22 cellular contexts compared by ENCODE assay signal in the genomic region with DNA sequence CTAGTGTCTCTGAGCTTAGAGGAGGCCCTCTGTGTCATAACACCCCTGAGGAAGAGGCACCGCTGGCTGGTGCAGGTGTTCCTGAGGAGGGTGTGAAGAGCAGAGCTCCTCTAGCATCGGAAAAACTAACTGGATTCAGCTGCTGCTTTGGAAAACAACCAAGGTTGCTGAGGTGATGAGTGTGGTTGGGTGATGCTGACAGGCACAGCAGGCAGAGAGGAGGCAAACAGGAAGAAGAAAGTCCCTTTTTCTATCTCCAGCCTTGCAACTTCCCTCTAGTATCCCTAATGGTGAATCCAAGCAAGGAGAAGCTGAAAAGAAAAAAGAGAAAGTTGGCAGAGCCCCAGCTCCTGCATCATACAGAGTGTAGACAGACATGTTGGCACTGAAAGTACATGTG. TPM values are rescaled to one million over a fixed set of nuclear protein-coding genes. Genes with fewer than 3 reads are reported as not detected.
DNase-seq lines count a peak whose midpoint lies in the region; ATAC-seq and TF ChIP-seq lines count a peak whose summit lies in the region.
"Had no signal": no experiment of that assay in that cellular context is flagged by ENCODE, and none has a peak within 500 bp of the region (broad histone marks: within the 10 kb centered on the region; RNA-seq: fewer than 3 reads in every experiment).

No MANE protein-coding gene starts in this region.

- H3K27ac ChIP-seq in GM23248, result peak overlapping the region; percentile 49; the same call in 1 of the 2 replicates
- H3K27ac ChIP-seq in SJSA1, result peak overlapping the region; percentile 76

- CTCF ChIA-PET in activated CD8-positive, alpha-beta T cell treated with anti-CD3 and anti-CD28 coated beads, Interleukin-2, amount 10 ng/mL, durations not matched to agents 7 days and 5 days (lab: Charles Lee), result no interaction called here

- no peak overlapping the region for H3K4me3 Mint-ChIP-seq in activated CD8-positive, alpha-beta T cell treated with anti-CD3 and anti-CD28 coated beads, Interleukin-2, amount 10 ng/mL, durations not matched to agents 7 days and 5 days
- H3K4me3 Mint-ChIP-seq: type B pancreatic cell, WTC11 had no signal

- in situ Hi-C loops in ACHN (cut with HindIII; ENCODE audit: low pct_ligation_motif_present, low pct_unique_long_range_greater_than_20kb, low sequenced_read_pairs), result no loop called here
- in situ Hi-C loops in GM23248 (cut with MboI), result no loop called here

- peak overlapping the region; percentile 44 for H3K4me2 ChIP-seq in GM23248 (ENCODE audit: unreplicated experiment)

- H3K9me3 Mint-ChIP-seq in activated CD8-positive, alpha-beta T cell treated with anti-CD3 and anti-CD28 coated beads, Interleukin-2, amount 10 ng/mL, durations not matched to agents 7 days and 5 days (ENCODE audit: insufficient read depth), result no peaks in the 10 kb centered on the region
- H3K9me3 Mint-ChIP-seq: type B pancreatic cell, WTC11 had no signal

- 9 to 13% methylated on average over 2 of the region's 2 CpGs for WGBS in GM23248 (ENCODE audit: low coverage in 1 of 2, low lambda C conversion rate in 2 of 2, missing lambda C conversion rate in 2 of 2), 2 experiments

- DNase-seq in ACHN (peak; percentile 83), GM23248 (peak; percentile 52), SJSA1 (ENCODE audit: low read depth in 1 of 2, low spot score in 2 of 2) (peak; percentile 48 to 54), foreskin fibroblast (peak; percentile 48 to 65)
- DNase-seq in activated CD8-positive, alpha-beta T cell treated with anti-CD3 and anti-CD28 coated beads, Interleukin-2, amount 10 ng/mL, durations not matched to agents 7 days and 5 days, result no peak
- DNase-seq: activated gamma-delta T cell, anterior cingulate cortex, dermis blood vessel endothelial cell, hypothalamus, left colon, MM.1S, NCI-H2029 treated with DMSO at 0.1 percent for 48 hours, NCI-H526 treated with DMSO at 0.1 percent for 48 hours, SW 1271 had no signal

- H3K4me3 ChIP-seq in GM23248 (no peak overlapping the region), SJSA1 (peak overlapping the region; percentile 10; the same call in 1 of the 2 replicates), foreskin fibroblast (ENCODE audit: low read depth in 1 of 2, low read length in 2 of 2) (peak overlapping the region in 1 of 2 donors; percentile 3)

- peak overlapping the region; percentile 13; the same call in 1 of the 2 replicates for H3K9ac ChIP-seq in GM23248

- H3K36me3 Mint-ChIP-seq in activated CD8-positive, alpha-beta T cell treated with anti-CD3 and anti-CD28 coated beads, Interleukin-2, amount 10 ng/mL, durations not matched to agents 7 days and 5 days (ENCODE audit: low read depth), result no peaks in the 10 kb centered on the region
- H3K36me3 Mint-ChIP-seq: type B pancreatic cell, WTC11 had no signal

- no peak for ATAC-seq in GM21723 (IDR thresholded peaks at IDR 0.05; ENCODE audit: unreplicated experiment)
- no peak for ATAC-seq in activated CD8-positive, alpha-beta T cell treated with anti-CD3 and anti-CD28 coated beads, Interleukin-2, amount 10 ng/mL, durations not matched to agents 7 days and 5 days
- ATAC-seq in HG02938 (IDR thresholded peaks at IDR 0.05; ENCODE audit: unreplicated experiment), result no peak
- ATAC-seq in GM21786 (IDR thresholded peaks at IDR 0.05; ENCODE audit: unreplicated experiment), result no peak
- ATAC-seq: esophagus mucosa, left colon, PC-3, WTC11 had no signal

- no peak overlapping the region for H2AFZ ChIP-seq in GM23248

- POLR2A ChIA-PET in activated CD8-positive, alpha-beta T cell treated with anti-CD3 and anti-CD28 coated beads, Interleukin-2, amount 10 ng/mL, durations not matched to agents 7 days and 5 days (lab: Charles Lee), result interaction anchor here (1.0 kb wide), 1 partner anchor 34 kb away, joined by 4 read pairs; no protein-coding TSS in a partner anchor

- no peaks in the 10 kb centered on the region for H3K9me2 ChIP-seq in GM23248 (ENCODE audit: insufficient read depth)

- H3K9me3 ChIP-seq in GM23248 (ENCODE audit: low read depth) (no peaks in the 10 kb centered on the region), SJSA1 (replicated peaks) (no peaks in the 10 kb centered on the region)

- H3F3A ChIP-seq in GM23248 (ENCODE audit: insufficient read depth), result peaks cover 19% of the 10 kb centered on the region

- H3K4me1 ChIP-seq in GM23248 (ENCODE audit: insufficient read depth) (peaks cover 18% of the 10 kb centered on the region), SJSA1 (replicated peaks) (peaks cover 49% of the 10 kb centered on the region)

- no peaks in the 10 kb centered on the region for H3K36me3 ChIP-seq in GM23248 (ENCODE audit: low read depth)
- no peaks in the 10 kb centered on the region; the same call in 1 of the 2 replicates for H3K36me3 ChIP-seq in SJSA1

- peaks cover 20% of the 10 kb centered on the region for H3K27me3 Mint-ChIP-seq in activated CD8-positive, alpha-beta T cell treated with anti-CD3 and anti-CD28 coated beads, Interleukin-2, amount 10 ng/mL, durations not matched to agents 7 days and 5 days (ENCODE audit: low read depth)

- no peaks in the 10 kb centered on the region for H3K27me3 ChIP-seq in GM23248 (replicated peaks; ENCODE audit: insufficient read depth)
- no peaks in the 10 kb centered on the region for H3K27me3 ChIP-seq in SJSA1 (replicated peaks)

- no peaks in the 10 kb centered on the region for H4K20me1 ChIP-seq in GM23248 (ENCODE audit: insufficient read depth)

- no peak for TF ChIP-seq CTCF in foreskin fibroblast (IDR thresholded peaks at IDR 0.05; ENCODE audit: low read depth, low read length)

- no peaks in the 10 kb centered on the region for H3K4me1 Mint-ChIP-seq in activated CD8-positive, alpha-beta T cell treated with anti-CD3 and anti-CD28 coated beads, Interleukin-2, amount 10 ng/mL, durations not matched to agents 7 days and 5 days (ENCODE audit: low read depth)
- H3K4me1 Mint-ChIP-seq: WTC11 had no signal

- H3K27ac Mint-ChIP-seq in activated CD8-positive, alpha-beta T cell treated with anti-CD3 and anti-CD28 coated beads, Interleukin-2, amount 10 ng/mL, durations not matched to agents 7 days and 5 days, result no peak overlapping the region
- H3K27ac Mint-ChIP-seq: type B pancreatic cell, WTC11 had no signal

- no peaks in the 10 kb centered on the region for H3K79me2 ChIP-seq in GM23248 (ENCODE audit: insufficient read depth)

RNA-seq across cellular contexts. Expression of a gene that starts 3.8 kb away (rescaled TPM):
- 0.13 TPM in 1 of 2 replicates, not detected in the other for total RNA-seq in GM23248 (2014; rRNA removed; shearing (Covaris generic))
- polyA plus RNA-seq in GM23248 (2016; fragmentation: Nextera tagmentation; extraction: Ambion mirVana), result not detected in 2 replicates
- 0.03 and 0.66 TPM in 2 replicates for total RNA-seq in SJSA1 (2014; rRNA removed; shearing (Covaris generic))
- total RNA-seq in activated CD8-positive, alpha-beta T cell treated with anti-CD3 and anti-CD28 coated beads, Interleukin-2, amount 10 ng/mL, durations not matched to agents 7 days and 5 days, result not detected
- total RNA-seq: dermis blood vessel endothelial cell, esophagus mucosa, left colon, omental fat pad, PC-3, WTC11 had no signal

RNA-seq across cellular contexts. Expression of a gene that starts 4.9 kb away (rescaled TPM):
- total RNA-seq in GM23248 (2014; rRNA removed; shearing (Covaris generic)), result not detected in 2 replicates
- not detected in 2 replicates for polyA plus RNA-seq in GM23248 (2016; fragmentation: Nextera tagmentation; extraction: Ambion mirVana)
- not detected in 2 replicates for total RNA-seq in SJSA1 (2014; rRNA removed; shearing (Covaris generic))
- total RNA-seq in activated CD8-positive, alpha-beta T cell treated with anti-CD3 and anti-CD28 coated beads, Interleukin-2, amount 10 ng/mL, durations not matched to agents 7 days and 5 days, result not detected
- total RNA-seq: dermis blood vessel endothelial cell, esophagus mucosa, left colon, omental fat pad, PC-3, WTC11 had no signal
